9 cellular contexts compared by ENCODE assay signal in genomic region chr1:32426489-32427255, GRCh38. TPM values are rescaled to one million over a fixed set of nuclear protein-coding genes. Genes with fewer than 3 reads are reported as not detected.
A peak's percentile ranks its signal among the peaks of the same experiment; 100 is the strongest.
DNase-seq lines count a peak whose midpoint lies in the region; ATAC-seq and TF ChIP-seq lines count a peak whose summit lies in the region.
"Had no signal": no experiment of that assay in that cellular context is flagged by ENCODE, and none has a peak within 500 bp of the region (broad histone marks: within the 10 kb centered on the region; RNA-seq: fewer than 3 reads in every experiment).

No MANE protein-coding gene starts in this region.

- no peaks in the 10 kb centered on the region for H3K9me3 Mint-ChIP-seq in CD4-positive, alpha-beta T cell
- no peaks in the 10 kb centered on the region for H3K9me3 Mint-ChIP-seq in activated T-cell treated with anti-CD3 and anti-CD28 coated beads, Interleukin-2, amount 50 U/mL, for 72 hours

- peak; percentile 77 for DNase-seq in SK-N-SH
- DNase-seq in heart right ventricle: peak in 1 of 2 donors; percentile 6
- DNase-seq in SKM-1 (lab: John Stamatoyannopoulos, UW; ENCODE audit: unreplicated experiment): no peak
- no peak for DNase-seq in CD4-positive, alpha-beta T cell
- DNase-seq in activated T-cell treated with anti-CD3 and anti-CD28 coated beads, Interleukin-2, amount 50 U/mL, for 72 hours: no peak
- DNase-seq: NCI-H226 had no signal

- CTCF ChIA-PET in HEK293 (lab: Yijun Ruan, JAX) (interaction anchor here (0.6 to 1.0 kb wide), 2 partner anchors 12 to 13 kb away, joined by 4 read pairs; no protein-coding TSS in a partner anchor), SK-N-SH (lab: Yijun Ruan, JAX) (interaction anchor here (1.3 to 4.9 kb wide), 4 partner anchors 13 to 286 kb away, joined by 3 to 28 read pairs (median 18); no protein-coding TSS in a partner anchor)
- CTCF ChIA-PET in CD4-positive, alpha-beta T cell (lab: Charles Lee): no interaction called here

- POLR2A ChIA-PET in HEK293 (lab: Yijun Ruan, JAX): no interaction called here
- POLR2A ChIA-PET in SK-N-SH (lab: Yijun Ruan, JAX): interaction anchor here (0.5 to 1.2 kb wide), 2 partner anchors 224 to 272 kb away, joined by 3 to 4 read pairs; partner anchors contain the start of genes RBBP4 and ZBTB8OS
- POLR2A ChIA-PET in CD4-positive, alpha-beta T cell (lab: Charles Lee): no interaction called here

- H3K36me3 Mint-ChIP-seq in CD4-positive, alpha-beta T cell (ENCODE audit: low read depth): no peaks in the 10 kb centered on the region
- H3K36me3 Mint-ChIP-seq in activated T-cell treated with anti-CD3 and anti-CD28 coated beads, Interleukin-2, amount 50 U/mL, for 72 hours (ENCODE audit: insufficient read depth in 2 of 2): no peaks in the 10 kb centered on the region

- H4K20me1 ChIP-seq in SK-N-SH (ENCODE audit: insufficient read depth): no peaks in the 10 kb centered on the region

- ATAC-seq in heart right ventricle (peak in 2 of 8 donors; percentile 29 to 42), HG03135 (IDR thresholded peaks at IDR 0.05; ENCODE audit: unreplicated experiment) (no peak)
- ATAC-seq in CD4-positive, alpha-beta T cell (ENCODE audit: poor library complexity): no peak
- ATAC-seq in activated T-cell treated with anti-CD3 and anti-CD28 coated beads, Interleukin-2, amount 50 U/mL, for 72 hours (replicated peaks in 1 of 2): no peak

- H3K9me2 ChIP-seq in SK-N-SH: no peaks in the 10 kb centered on the region

- no peaks in the 10 kb centered on the region for H3K4me1 Mint-ChIP-seq in CD4-positive, alpha-beta T cell (ENCODE audit: low read depth)
- peaks cover 4% of the 10 kb centered on the region for H3K4me1 Mint-ChIP-seq in activated T-cell treated with anti-CD3 and anti-CD28 coated beads, Interleukin-2, amount 50 U/mL, for 72 hours (ENCODE audit: low read depth)

- H3K79me2 ChIP-seq in SK-N-SH (ENCODE audit: insufficient read depth): no peaks in the 10 kb centered on the region

- no peak overlapping the region for H3K9ac ChIP-seq in SK-N-SH

- H3K27me3 ChIP-seq in SK-N-SH (ENCODE audit: insufficient read depth) (peaks cover 22% of the 10 kb centered on the region; the same call in 1 of the 2 replicates), heart right ventricle (peaks cover 3 to 68% (median 27%) of the 10 kb centered on the region in 7 donors)
- H3K27me3 ChIP-seq in CD4-positive, alpha-beta T cell (ENCODE audit: control insufficient read depth, insufficient read depth, low read length): peaks cover 28% of the 10 kb centered on the region

- no peak overlapping the region for H2AFZ ChIP-seq in SK-N-SH (ENCODE audit: low read depth)

- no peaks in the 10 kb centered on the region for H3K4me1 ChIP-seq in HEK293 (ENCODE audit: control insufficient read depth, insufficient read depth, low read length)
- peaks cover 0 to 8% of the 10 kb centered on the region in 2 experiments; a peak in 1 of 4 replicates for H3K4me1 ChIP-seq in SK-N-SH (ENCODE audit: control insufficient read depth in 1 of 2, insufficient read depth in 2 of 2, low read depth in 1 of 2, low read length in 1 of 2)
- peaks cover 0 to 9% (median 6%) of the 10 kb centered on the region in 9 donors for H3K4me1 ChIP-seq in heart right ventricle

- H3K27ac Mint-ChIP-seq in CD4-positive, alpha-beta T cell: no peak overlapping the region
- no peak overlapping the region for H3K27ac Mint-ChIP-seq in activated T-cell treated with anti-CD3 and anti-CD28 coated beads, Interleukin-2, amount 50 U/mL, for 72 hours

- H3K4me2 ChIP-seq in SK-N-SH: peak overlapping the region; percentile 74

- 24% methylated on average over 29 of the region's 36 CpGs for WGBS in SK-N-SH (ENCODE audit: low lambda C conversion rate)
- WGBS in heart right ventricle, 2 donors: 5 to 8% methylated on average over 36 of the region's 36 CpGs

- H3K27ac ChIP-seq in HEK293 (ENCODE audit: extremely low read depth, low read depth, low read length): no peak overlapping the region
- H3K27ac ChIP-seq in SK-N-SH (ENCODE audit: low read depth in 2 of 2, low read length in 1 of 2): no peak overlapping the region
- H3K27ac ChIP-seq in heart right ventricle: no peak overlapping the region
- H3K27ac ChIP-seq in skin epidermis: peak overlapping the region in 1 of 21 experiments; percentile 18
- no peak overlapping the region for H3K27ac ChIP-seq in CD4-positive, alpha-beta T cell (ENCODE audit: low read depth, low read length)

- intact Hi-C loops in heart right ventricle (cut with DNase I): no loop called here
- intact Hi-C loops in CD4-positive, alpha-beta T cell (cut with DNase I, micrococcal nuclease): no loop called here

- no peak for TF ChIP-seq EP300 in SK-N-SH (IDR thresholded peaks at IDR 0.05; ENCODE audit: borderline replicate concordance in 1 of 2, low read depth in 1 of 2, low read length in 1 of 2)

- H3K27me3 Mint-ChIP-seq in CD4-positive, alpha-beta T cell: peaks cover 55% of the 10 kb centered on the region
- peaks cover 55% of the 10 kb centered on the region for H3K27me3 Mint-ChIP-seq in activated T-cell treated with anti-CD3 and anti-CD28 coated beads, Interleukin-2, amount 50 U/mL, for 72 hours (ENCODE audit: low read depth)

- TF ChIP-seq CTCF in HEK293 (tag by site-specific recombination; IDR thresholded peaks at IDR 0.05) (0 out of 2 replicates have a peak, but pooled peaks have one; percentile 22), SK-N-SH (IDR thresholded peaks at IDR 0.05) (no peak), heart right ventricle (IDR thresholded peaks at IDR 0.05) (no peak)
- TF ChIP-seq CTCF in CD4-positive, alpha-beta T cell (IDR thresholded peaks at IDR 0.05): no peak

- H3K36me3 ChIP-seq in HEK293 (ENCODE audit: control insufficient read depth in 2 of 2, insufficient read depth in 1 of 2, low read length in 2 of 2) (no peaks in the 10 kb centered on the region), SK-N-SH (replicated peaks in 1 of 2; ENCODE audit: control insufficient read depth in 1 of 2, insufficient read depth in 2 of 2, low read length in 1 of 2) (no peaks in the 10 kb centered on the region), heart right ventricle (no peaks in the 10 kb centered on the region)

- no peak for TF ChIP-seq RAD21 in SK-N-SH (IDR thresholded peaks at IDR 0.05; ENCODE audit: low read length)

- H3K4me3 Mint-ChIP-seq in CD4-positive, alpha-beta T cell: no peak overlapping the region
- H3K4me3 Mint-ChIP-seq in activated T-cell treated with anti-CD3 and anti-CD28 coated beads, Interleukin-2, amount 50 U/mL, for 72 hours: no peak overlapping the region

- H3K9me3 ChIP-seq in HEK293 (ENCODE audit: control insufficient read depth, insufficient read depth, low read depth, low read length): no peaks in the 10 kb centered on the region
- H3K9me3 ChIP-seq in SK-N-SH: no peaks in the 10 kb centered on the region
- no peaks in the 10 kb centered on the region for H3K9me3 ChIP-seq in heart right ventricle
- H3K9me3 ChIP-seq in CD4-positive, alpha-beta T cell (ENCODE audit: control insufficient read depth, low read length): no peaks in the 10 kb centered on the region

- no peak overlapping the region; the same call in 1 of the 2 replicates for H3K4me3 ChIP-seq in HEK293 (ENCODE audit: low read depth, low read length)
- peak overlapping the region in 1 of 2 experiments; percentile 52; a peak in 2 of 4 replicates for H3K4me3 ChIP-seq in SK-N-SH (ENCODE audit: low read depth in 2 of 2, low read length in 1 of 2)
- H3K4me3 ChIP-seq in heart right ventricle: peak overlapping the region; percentile 1 to 49 (median 36)
- peak overlapping the region in 5 of 7 experiments; percentile 9 to 29 (median 23) for H3K4me3 ChIP-seq in skin epidermis

- no peaks in the 10 kb centered on the region for H3F3A ChIP-seq in SK-N-SH (replicated peaks; ENCODE audit: insufficient read depth)

TF ChIP-seq in HEK293, 187 proteins besides CTCF, POLR2A, EP300 and RAD21 (continues in another document):
- TF ChIP-seq ZNF701 (tag by site-specific recombination; IDR thresholded peaks at IDR 0.05): no peak
- peak; percentile 14 for TF ChIP-seq ZBTB26 (tag by site-specific recombination; optimal IDR thresholded peaks at IDR 0.05)

TF ChIP-seq in SK-N-SH, 30 proteins besides CTCF, POLR2A, EP300 and RAD21:
- TF ChIP-seq MXI1 (IDR thresholded peaks at IDR 0.05; ENCODE audit: low read depth, low read length): peak; percentile 46; the same call in 1 of the 2 replicates
- TF ChIP-seq TAF1 (IDR thresholded peaks at IDR 0.05; ENCODE audit: borderline replicate concordance, low read depth, low read length): no peak
- no peak for TF ChIP-seq TEAD4 (IDR thresholded peaks at IDR 0.05; ENCODE audit: borderline replicate concordance, insufficient read depth)

RNA-seq across cellular contexts. Expression of gene BSDC1, which starts 32.4 kb away (rescaled TPM):
- polyA plus RNA-seq in SK-N-SH (2012; rRNA removed) (51.0 and 65.7 TPM in 2 replicates), heart right ventricle (10 to 100 TPM; 21.4 to 24.1 TPM)
- 37.8 and 46.0 TPM in 2 replicates for polyA plus RNA-seq in SK-N-SH (2012; cell fraction: cytosol; rRNA removed)
- polyA plus RNA-seq in SK-N-SH (2012; cell fraction: nucleus; rRNA removed): 138 and 143 TPM in 2 replicates
- 10 to 100 TPM; 37.2 to 49.4 (median 45.9) TPM for total RNA-seq in heart right ventricle
- 100 to 1,000 TPM; 186 to 190 TPM for total RNA-seq in CD4-positive, alpha-beta T cell
- 10 to 100 TPM; 50.6 to 67.7 TPM for total RNA-seq in activated T-cell treated with anti-CD3 and anti-CD28 coated beads, Interleukin-2, amount 50 U/mL, for 72 hours

RNA-seq across cellular contexts. Expression of gene ZBTB8B, which starts 38.2 kb away (rescaled TPM):
- 0.08 and 0.16 TPM in 2 replicates for polyA plus RNA-seq in SK-N-SH (2012; rRNA removed)
- 0.08 and 0.10 TPM in 2 replicates for polyA plus RNA-seq in SK-N-SH (2012; cell fraction: cytosol; rRNA removed)
- polyA plus RNA-seq in SK-N-SH (2012; cell fraction: nucleus; rRNA removed): 0.19 and 0.20 TPM in 2 replicates
- total RNA-seq in heart right ventricle: under 1 TPM in 5 of 10 donors, not detected in 5; 0.02 to 0.04 (median 0.02) TPM
- polyA plus RNA-seq in heart right ventricle: under 1 TPM in 1 of 2 donors, not detected in 1; under 0.01 TPM
- not detected for total RNA-seq in CD4-positive, alpha-beta T cell
- not detected for total RNA-seq in activated T-cell treated with anti-CD3 and anti-CD28 coated beads, Interleukin-2, amount 50 U/mL, for 72 hours

Comparison
In these comparisons a context has a peak if more than half of its experiments do, and no peak if none do; other contexts are left out.
1. Of the 4 proteins assayed by ChIP-seq in both HEK293 and SK-N-SH: peak only in HEK293: CTCF; only in SK-N-SH: none; in both: none; in neither: 3.